ENCODE assay signal across 21 cellular contexts in the genomic region with DNA sequence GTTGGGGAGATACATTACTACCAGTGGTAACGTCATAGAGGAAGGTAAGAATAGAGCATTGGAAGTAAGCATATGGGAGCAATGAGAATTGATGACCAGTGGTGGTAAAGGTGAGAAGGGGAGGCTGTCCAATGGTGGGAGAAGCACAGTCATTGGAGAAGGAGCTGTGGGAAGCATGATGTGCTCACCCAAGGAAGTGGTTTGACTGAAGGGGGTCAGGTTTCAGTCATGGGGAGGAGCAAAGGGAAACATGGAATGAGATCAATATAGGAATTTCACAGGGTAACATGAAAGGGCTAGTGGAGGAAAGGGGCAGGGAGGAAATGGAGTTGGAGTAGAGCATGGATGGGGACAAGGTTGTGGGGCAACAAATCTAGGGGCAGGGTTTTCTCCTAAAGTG.
DNase-seq lines count a peak whose midpoint lies in the region; ATAC-seq, FAIRE-seq and TF ChIP-seq lines count a peak whose summit lies in the region.
"Had no signal": no experiment of that assay in that cellular context is flagged by ENCODE, and none has a peak within 500 bp of the region (broad histone marks: within the 10 kb centered on the region; RNA-seq: fewer than 3 reads in every experiment).

No MANE protein-coding gene starts in this region.

- no peak overlapping the region for H2AK9ac ChIP-seq in IMR-90 (replicated peaks; ENCODE audit: low read depth, low read length, poor library complexity)

- peak overlapping the region; percentile 28; the same call in 1 of the 2 replicates for H2BK20ac ChIP-seq in IMR-90 (ENCODE audit: low read depth, low read length)
- peak overlapping the region; percentile 3; the same call in 1 of the 2 replicates for H2BK20ac ChIP-seq in H1 (ENCODE audit: low read length)

- H3K27me3 ChIP-seq in GM23338 (ENCODE audit: insufficient read depth) = no peaks in the 10 kb centered on the region
- no peaks in the 10 kb centered on the region for H3K27me3 ChIP-seq in IMR-90 (ENCODE audit: control insufficient read depth, insufficient read depth, low read length)
- no peaks in the 10 kb centered on the region for H3K27me3 ChIP-seq in H1 (replicated peaks in 1 of 4; ENCODE audit: control insufficient read depth in 3 of 4, extremely low read depth in 1 of 4, insufficient read depth in 3 of 4, low read length in 3 of 4)
- no peaks in the 10 kb centered on the region for H3K27me3 ChIP-seq in neural progenitor cell
- H3K27me3 ChIP-seq in WERI-Rb-1 (ENCODE audit: insufficient read depth, low read depth, severe bottlenecking) = no peaks in the 10 kb centered on the region
- H3K27me3 ChIP-seq: MG63, Peyer's patch had no signal

- H3K27ac Mint-ChIP-seq in GM23338 (no peak overlapping the region), neural progenitor cell (no peak overlapping the region), endothelial cell (ENCODE audit: unreplicated experiment) (no peak overlapping the region)
- H3K27ac Mint-ChIP-seq: B cell; CD4-positive, alpha-beta T cell; H9 had no signal

- H3K4me1 Mint-ChIP-seq in GM23338 (no peaks in the 10 kb centered on the region), neural progenitor cell (peaks cover 1% of the 10 kb centered on the region), endothelial cell (ENCODE audit: unreplicated experiment) (peaks cover 7% of the 10 kb centered on the region)
- H3K4me1 Mint-ChIP-seq: B cell, H9 had no signal

- H3K18ac ChIP-seq in IMR-90 (ENCODE audit: low read depth, low read length) (no peak overlapping the region), H1 (ENCODE audit: extremely low read depth, low read length) (no peak overlapping the region)

- no peak overlapping the region for H2AFZ ChIP-seq in GM23338
- no peak overlapping the region for H2AFZ ChIP-seq in IMR-90 (replicated peaks; ENCODE audit: low read length, poor library complexity)
- no peak overlapping the region for H2AFZ ChIP-seq in H1 (ENCODE audit: low read length)
- H2AFZ ChIP-seq in neural progenitor cell (replicated peaks) = peak overlapping the region; percentile 58

- H3K4me3 ChIP-seq in GM23338 = no peak overlapping the region
- H3K4me3 ChIP-seq in IMR-90 (ENCODE audit: insufficient read depth, low read depth, low read length) = no peak overlapping the region
- H3K4me3 ChIP-seq in H1 (ENCODE audit: extremely low read depth in 1 of 4, insufficient read depth in 2 of 4, low read depth in 3 of 4, low read length in 4 of 4) = no peak overlapping the region
- no peak overlapping the region for H3K4me3 ChIP-seq in neural progenitor cell
- H3K4me3 ChIP-seq in WERI-Rb-1 (ENCODE audit: low read depth, low read length) = no peak overlapping the region
- H3K4me3 ChIP-seq: MG63, Peyer's patch had no signal

- no peak overlapping the region for H3K23ac ChIP-seq in IMR-90 (ENCODE audit: low read depth, low read length)
- H3K23ac ChIP-seq in H1 (ENCODE audit: insufficient read length) = no peak overlapping the region

- H3K9me3 Mint-ChIP-seq in GM23338 (no peaks in the 10 kb centered on the region), neural progenitor cell (no peaks in the 10 kb centered on the region), endothelial cell (ENCODE audit: unreplicated experiment) (no peaks in the 10 kb centered on the region)
- H3K9me3 Mint-ChIP-seq: CD4-positive, alpha-beta T cell; H9 had no signal

- TF ChIP-seq POLR2A in IMR-90 (IDR thresholded peaks at IDR 0.05; ENCODE audit: low read depth, low read length) (no peak), H1 (IDR thresholded peaks at IDR 0.05; ENCODE audit: control extremely low read depth in 1 of 2, low read depth in 2 of 2, low read length in 2 of 2) (no peak)

- H3K79me2 ChIP-seq in GM23338 (replicated peaks; ENCODE audit: insufficient read depth) (no peaks in the 10 kb centered on the region), H1 (ENCODE audit: control insufficient read depth in 1 of 2, insufficient read depth in 2 of 2, low read length in 2 of 2) (no peaks in the 10 kb centered on the region), neural progenitor cell (ENCODE audit: low read depth) (no peaks in the 10 kb centered on the region)

- H3K27ac ChIP-seq in GM23338 (ENCODE audit: low read depth) (no peak overlapping the region), IMR-90 (ENCODE audit: insufficient read depth, low read length) (no peak overlapping the region), H1 (ENCODE audit: low read depth, low read length) (no peak overlapping the region), neural progenitor cell (no peak overlapping the region), WERI-Rb-1 (no peak overlapping the region)
- H3K27ac ChIP-seq: HL-60, Peyer's patch had no signal

- no peaks in the 10 kb centered on the region for H3K4me1 ChIP-seq in GM23338 (ENCODE audit: insufficient read depth)
- peaks cover 6% of the 10 kb centered on the region for H3K4me1 ChIP-seq in IMR-90 (ENCODE audit: control insufficient read depth, insufficient read depth, low read length)
- H3K4me1 ChIP-seq in H1 (replicated peaks in 1 of 4; ENCODE audit: control insufficient read depth in 3 of 4, insufficient read depth in 4 of 4, low read length in 3 of 4) = no peaks in the 10 kb centered on the region
- H3K4me1 ChIP-seq in neural progenitor cell = no peaks in the 10 kb centered on the region
- H3K4me1 ChIP-seq: Peyer's patch had no signal

- H3K9me1 ChIP-seq in IMR-90 (ENCODE audit: insufficient read depth, low read length) = peaks cover 4% of the 10 kb centered on the region

- H3K4me3 Mint-ChIP-seq in GM23338 (no peak overlapping the region), neural progenitor cell (no peak overlapping the region), endothelial cell (ENCODE audit: unreplicated experiment) (no peak overlapping the region)
- H3K4me3 Mint-ChIP-seq: B cell; CD4-positive, alpha-beta T cell; H9 had no signal

- BruUV-seq in IMR-90 (replicated peaks; lab: Mats Ljungman, UMichigan) = no TSS peak

- H2BK120ac ChIP-seq in IMR-90 (ENCODE audit: low read depth, low read length) = no peak overlapping the region
- H2BK120ac ChIP-seq in H1 (replicated peaks; ENCODE audit: low read depth, low read length) = no peak overlapping the region

- no peak overlapping the region for H2AK5ac ChIP-seq in IMR-90 (ENCODE audit: low read depth, low read length)
- H2AK5ac ChIP-seq in H1 (ENCODE audit: low read depth, low read length) = no peak overlapping the region

- dilution Hi-C loops in IMR-90 (cut with HindIII; ENCODE audit: low sequenced_read_pairs, unreplicated experiment) = no loop called here

- peaks cover 5% of the 10 kb centered on the region; the same call in 1 of the 2 replicates for H3K9me2 ChIP-seq in GM23338 (ENCODE audit: insufficient read depth)

- H3K4me2 ChIP-seq in GM23338 = no peak overlapping the region
- H3K4me2 ChIP-seq in IMR-90 (ENCODE audit: low read depth, low read length) = no peak overlapping the region
- H3K4me2 ChIP-seq in H1 (ENCODE audit: insufficient read depth in 1 of 2, low read depth in 2 of 2, low read length in 2 of 2) = no peak overlapping the region
- H3K4me2 ChIP-seq in neural progenitor cell = no peak overlapping the region

- H4K20me1 ChIP-seq in GM23338 (replicated peaks; ENCODE audit: insufficient read depth) (no peaks in the 10 kb centered on the region), IMR-90 (ENCODE audit: insufficient read depth, low read length) (no peaks in the 10 kb centered on the region), H1 (replicated peaks in 1 of 2; ENCODE audit: control insufficient read depth in 1 of 2, insufficient read depth in 2 of 2, low read length in 2 of 2) (no peaks in the 10 kb centered on the region), neural progenitor cell (ENCODE audit: low read depth) (no peaks in the 10 kb centered on the region)

- ATAC-seq in GM23338 (no peak), IMR-90 (ENCODE audit: low read depth) (no peak)

- POLR2A ChIA-PET in IMR-90 (lab: Charles Lee; ENCODE audit: unreplicated experiment) (no interaction called here), H1 (lab: Charles Lee; ENCODE audit: partially characterized antibody) (no interaction called here)

- CTCF ChIA-PET in IMR-90 (lab: Yijun Ruan, JAX) (no interaction called here), H1 (lab: Charles Lee; ENCODE audit: partially characterized antibody) (no interaction called here)

- H3K9me3 ChIP-seq in IMR-90 (ENCODE audit: control insufficient read depth, insufficient read depth, low read length) (no peaks in the 10 kb centered on the region), H1 (ENCODE audit: insufficient read depth in 2 of 2, low read depth in 1 of 2, low read length in 1 of 2) (no peaks in the 10 kb centered on the region), neural progenitor cell (ENCODE audit: low read depth) (no peaks in the 10 kb centered on the region), WERI-Rb-1 (ENCODE audit: severe bottlenecking) (no peaks in the 10 kb centered on the region)
- H3K9me3 ChIP-seq: MG63, Peyer's patch had no signal

- H4K8ac ChIP-seq in IMR-90 (ENCODE audit: low read depth in 2 of 2, low read length in 2 of 2) (no peak overlapping the region), H1 (ENCODE audit: extremely low read depth, insufficient read depth, low read length) (no peak overlapping the region)

- no peak overlapping the region for H3K4ac ChIP-seq in IMR-90 (ENCODE audit: low read depth, low read length)
- H3K4ac ChIP-seq in H1 (replicated peaks; ENCODE audit: insufficient read length, low read depth, low read length) = no peak overlapping the region

- no peaks in the 10 kb centered on the region for H3K79me1 ChIP-seq in IMR-90 (ENCODE audit: low read depth in 1 of 2, low read length in 2 of 2)
- no peaks in the 10 kb centered on the region for H3K79me1 ChIP-seq in H1 (ENCODE audit: low read depth, low read length)

- no peaks in the 10 kb centered on the region; the same call in 1 of the 2 replicates for H3K23me2 ChIP-seq in H1 (ENCODE audit: low read depth, low read length)

- TF ChIP-seq EP300 in H1 (IDR thresholded peaks at IDR 0.05; ENCODE audit: borderline replicate concordance in 1 of 2, low read depth in 2 of 2, low read length in 2 of 2) = no peak

- H3F3A ChIP-seq in GM23338 (replicated peaks; ENCODE audit: low read depth) (no peaks in the 10 kb centered on the region), neural progenitor cell (ENCODE audit: low read depth) (no peaks in the 10 kb centered on the region)

- H3K36me3 Mint-ChIP-seq in GM23338 (ENCODE audit: low read depth) = no peaks in the 10 kb centered on the region
- no peaks in the 10 kb centered on the region for H3K36me3 Mint-ChIP-seq in neural progenitor cell
- H3K36me3 Mint-ChIP-seq in endothelial cell (ENCODE audit: low read depth, unreplicated experiment) = no peaks in the 10 kb centered on the region

- H3K36me3 ChIP-seq in GM23338 (ENCODE audit: insufficient read depth) (no peaks in the 10 kb centered on the region), IMR-90 (ENCODE audit: control insufficient read depth, insufficient read depth, low read length) (no peaks in the 10 kb centered on the region), H1 (ENCODE audit: control insufficient read depth in 2 of 4, insufficient read depth in 4 of 4, low read length in 3 of 4) (no peaks in the 10 kb centered on the region), neural progenitor cell (no peaks in the 10 kb centered on the region), WERI-Rb-1 (no peaks in the 10 kb centered on the region)
- H3K36me3 ChIP-seq: MG63, Peyer's patch had no signal

- TF ChIP-seq CTCF in GM23338 (conservative IDR thresholded peaks at IDR 0.05; ENCODE audit: low read depth in 2 of 2) = no peak
- TF ChIP-seq CTCF in IMR-90 (conservative IDR thresholded peaks at IDR 0.05; ENCODE audit: low read depth, low read length) = no peak
- no peak for TF ChIP-seq CTCF in H1 (IDR thresholded peaks at IDR 0.05; ENCODE audit: control extremely low read depth in 1 of 3, insufficient read depth in 1 of 3, low read depth in 1 of 3, low read length in 3 of 3)
- TF ChIP-seq CTCF in neural progenitor cell (IDR thresholded peaks at IDR 0.05) = no peak
- no peak for TF ChIP-seq CTCF in WERI-Rb-1 (IDR thresholded peaks at IDR 0.05; ENCODE audit: low read depth, low read length)
- TF ChIP-seq CTCF in endothelial cell (IDR thresholded peaks at IDR 0.05; ENCODE audit: unreplicated experiment) = no peak

- no peak overlapping the region for H2BK5ac ChIP-seq in IMR-90 (ENCODE audit: low read depth, low read length, poor library complexity, severe bottlenecking)
- no peak overlapping the region for H2BK5ac ChIP-seq in H1 (ENCODE audit: low read depth, low read length)

- in situ Hi-C loops in IMR-90 (cut with MboI; ENCODE audit: low sequenced_read_pairs) = no loop called here

- H3K27me3 Mint-ChIP-seq in GM23338 (ENCODE audit: insufficient read depth, low read depth, poor library complexity) (no peaks in the 10 kb centered on the region), neural progenitor cell (ENCODE audit: insufficient read depth, low read depth) (peaks cover 2% of the 10 kb centered on the region), endothelial cell (ENCODE audit: unreplicated experiment) (peaks cover 1% of the 10 kb centered on the region)
- H3K27me3 Mint-ChIP-seq: B cell; CD4-positive, alpha-beta T cell had no signal

- WGBS in IMR-90 (ENCODE audit: extremely low coverage in 2 of 2, insufficient read length in 1 of 2), 2 experiments = 89% methylated on average over 1 of the region's 1 CpG; no CpG with 5 or more reads in 1 of the 2 experiments
- 78% methylated on average over 1 of the region's 1 CpG; no CpG with 5 or more reads in 1 of the 2 experiments for WGBS in H1 (ENCODE audit: extremely low coverage in 1 of 2, insufficient coverage in 1 of 2, insufficient read length in 1 of 2, insufficient replicate concordance in 2 of 2, low coverage in 1 of 2, low lambda C conversion rate in 2 of 2, missing lambda C conversion rate in 1 of 2), 2 experiments

- no peak for TF ChIP-seq RAD21 in IMR-90 (IDR thresholded peaks at IDR 0.05; ENCODE audit: low read length)
- no peak for TF ChIP-seq RAD21 in H1 (IDR thresholded peaks at IDR 0.05 in 1 of 2, conservative IDR thresholded peaks at IDR 0.05 in 1 of 2; ENCODE audit: low read depth in 2 of 2, low read length in 2 of 2)

- no peak overlapping the region for H4K5ac ChIP-seq in IMR-90 (ENCODE audit: low read depth, low read length)
- no peak overlapping the region for H4K5ac ChIP-seq in H1 (ENCODE audit: insufficient read length, low read depth, low read length)

- intact Hi-C loops in IMR-90 (cut with micrococcal nuclease) = no loop called here

- DNase-seq in GM23338 (ENCODE audit: low spot score) = peak; percentile 3
- DNase-seq in IMR-90 = peak; percentile 9
- no peak for DNase-seq in H1 (ENCODE audit: low read depth in 1 of 2, low spot score in 2 of 2)
- no peak for DNase-seq in neural progenitor cell (ENCODE audit: low spot score)
- no peak for DNase-seq in WERI-Rb-1
- DNase-seq in endothelial cell (ENCODE audit: low spot score) = no peak
- DNase-seq in middle frontal gyrus (ENCODE audit: extremely low spot score, low spot score) = no peak
- DNase-seq in activated CD4-positive, CD25-positive, alpha-beta regulatory T cell treated with anti-CD3 and anti-CD28 coated beads, Interleukin-2, amount 50 U/mL, for 72 hours = no peak
- DNase-seq: ACHN; CD4-positive, alpha-beta T cell; H9; KG1; MG63; NCI-H1105; NCI-H187 treated with DMSO at 0.1 percent for 48 hours; NCI-H2171 treated with DMSO at 0.1 percent for 48 hours; NCI-H82; Peyer's patch; SIG-M5 had no signal

- H3K9ac ChIP-seq in IMR-90 (ENCODE audit: low read depth, low read length) = no peak overlapping the region
- H3K9ac ChIP-seq in H1 (replicated peaks in 1 of 4; ENCODE audit: extremely low read depth in 1 of 4, low read depth in 3 of 4, low read length in 3 of 4) = no peak overlapping the region
- H3K9ac ChIP-seq in neural progenitor cell = no peak overlapping the region

- H4K91ac ChIP-seq in IMR-90 (ENCODE audit: insufficient read depth, low read depth, low read length) (no peak overlapping the region), H1 (replicated peaks; ENCODE audit: insufficient read length, low read length) (no peak overlapping the region)

- H2BK12ac ChIP-seq in H1 (ENCODE audit: low read depth, low read length) = no peak overlapping the region

- H2BK15ac ChIP-seq in IMR-90 (ENCODE audit: low read depth, low read length) = no peak overlapping the region
- no peak overlapping the region for H2BK15ac ChIP-seq in H1 (ENCODE audit: low read length)

- H3K56ac ChIP-seq in IMR-90 (ENCODE audit: extremely low read depth, insufficient read depth, low read length) (no peak overlapping the region), H1 (replicated peaks; ENCODE audit: insufficient read length, low read depth, low read length) (no peak overlapping the region)

- no peak for FAIRE-seq in H1 (lab: Jason Lieb, UNC)

- H3K14ac ChIP-seq in IMR-90 (replicated peaks; ENCODE audit: low read depth, low read length) (no peak overlapping the region), H1 (ENCODE audit: insufficient read length) (no peak overlapping the region)

Comparison
In these comparisons a context has a peak if more than half of its experiments do, and no peak if none do; other contexts are left out.
1. DNase-seq: peak in GM23338 (single experiment) and IMR-90 (single experiment); none in H1 (0 of 2), neural progenitor cell (single experiment), WERI-Rb-1 (single experiment), endothelial cell (single experiment), middle frontal gyrus (single experiment) and activated CD4-positive, CD25-positive, alpha-beta regulatory T cell treated with anti-CD3 and anti-CD28 coated beads, Interleukin-2, amount 50 U/mL, for 72 hours (single experiment).